ENCODE assay signal across 8 cellular contexts in the genomic region with DNA sequence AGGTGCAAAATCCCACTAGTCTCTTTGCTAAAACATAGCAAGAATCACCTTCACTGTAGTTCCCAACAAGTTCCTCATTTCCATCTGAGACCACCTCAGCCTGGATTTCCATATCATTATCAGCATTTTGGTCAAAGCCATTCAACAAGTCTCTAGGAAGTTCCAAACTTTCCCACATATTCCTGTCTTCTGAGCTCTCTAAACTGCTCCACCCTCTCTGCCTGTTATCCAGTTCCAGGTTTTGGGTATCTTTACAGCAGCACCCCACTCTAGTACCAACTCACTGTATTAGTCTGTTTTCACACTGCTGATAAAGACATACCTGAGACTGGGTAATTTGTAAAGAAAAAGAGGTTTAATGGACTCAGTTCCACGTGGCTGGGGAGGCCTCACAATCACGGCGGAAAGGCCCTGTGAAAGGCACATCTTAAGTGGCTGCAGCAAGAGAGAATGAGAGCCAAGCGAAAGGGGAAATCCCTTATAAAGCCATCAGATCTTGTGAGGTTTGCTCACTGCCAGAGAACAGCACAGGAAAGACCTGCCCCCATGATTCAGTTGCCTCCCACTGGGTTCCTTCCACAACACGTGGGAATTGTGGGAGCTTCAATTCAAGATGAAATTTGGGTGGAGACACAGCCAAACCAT.
DNase-seq lines count a peak whose midpoint lies in the region; ATAC-seq and TF ChIP-seq lines count a peak whose summit lies in the region.
"Not testable (repeated sequence)": the region's sequence is repeated elsewhere in the genome, so short reads cannot be mapped to it uniquely, and the experiment has no call there.

No MANE protein-coding gene starts in this region.

- ATAC-seq in GM19395 (IDR thresholded peaks at IDR 0.05; ENCODE audit: unreplicated experiment) (peak; percentile 94), HG02798 (IDR thresholded peaks at IDR 0.05; ENCODE audit: poor library complexity, unreplicated experiment) (peak; percentile 95), HG03575 (IDR thresholded peaks at IDR 0.05; ENCODE audit: extremely low read depth, insufficient number of reproducible peaks, low FRiP score, unreplicated experiment) (peak; percentile 84)
- not testable (repeated sequence) for ATAC-seq in WTC11
- ATAC-seq in activated naive CD8-positive, alpha-beta T cell treated with anti-CD3 and anti-CD28 coated beads, Interleukin-2, amount 50 U/mL, for 24 hours, result peak; percentile 97

- not testable (repeated sequence) for DNase-seq in Caco-2; WTC11 (ENCODE audit: low spot score)
- peak; percentile 26 for DNase-seq in activated naive CD8-positive, alpha-beta T cell treated with anti-CD3 and anti-CD28 coated beads, Interleukin-2, amount 50 U/mL, for 24 hours
- DNase-seq in kidney glomerular epithelial cell (lab: John Stamatoyannopoulos, UW), result peak; percentile 18
- DNase-seq in stimulated activated CD4-positive, alpha-beta T cell treated with anti-CD3 and anti-CD28 coated beads, Interleukin-12 subunit alpha, Interleukin-12 subunit beta, amount 100 ng/mL, for 48 hours (ENCODE audit: low read depth in 2 of 3, low spot score in 1 of 3), result peak; percentile 4 to 37 (median 7)

- H3K4me3 Mint-ChIP-seq in Caco-2 (ENCODE audit: unreplicated experiment); WTC11; activated naive CD8-positive, alpha-beta T cell treated with anti-CD3 and anti-CD28 coated beads, Interleukin-2, amount 50 U/mL, for 24 hours: not testable (repeated sequence)

- H3K27ac Mint-ChIP-seq in Caco-2 (ENCODE audit: unreplicated experiment), result peak overlapping the region; percentile 23
- not testable (repeated sequence) for H3K27ac Mint-ChIP-seq in WTC11
- peak overlapping the region; percentile 78 for H3K27ac Mint-ChIP-seq in activated naive CD8-positive, alpha-beta T cell treated with anti-CD3 and anti-CD28 coated beads, Interleukin-2, amount 50 U/mL, for 24 hours

- H3K27me3 ChIP-seq in Caco-2 (replicated peaks; ENCODE audit: control insufficient read depth, insufficient read depth, low read length), result not testable (repeated sequence)

- H3K4me1 ChIP-seq in Caco-2, result not testable (repeated sequence)

- intact Hi-C loops in Caco-2 (cut with micrococcal nuclease; ENCODE audit: unreplicated experiment), result not testable (repeated sequence)

- POLR2A ChIA-PET in Caco-2 (lab: Charles Lee); WTC11 (lab: Charles Lee): not testable (repeated sequence)

- CTCF ChIA-PET in Caco-2 (lab: Charles Lee); WTC11 (lab: Charles Lee): not testable (repeated sequence)

- not testable (repeated sequence) for H3K27me3 Mint-ChIP-seq in Caco-2 (ENCODE audit: insufficient read depth, unreplicated experiment); WTC11 (ENCODE audit: low read depth); activated naive CD8-positive, alpha-beta T cell treated with anti-CD3 and anti-CD28 coated beads, Interleukin-2, amount 50 U/mL, for 24 hours

- H3K9me3 ChIP-seq in Caco-2, result not testable (repeated sequence)

- H3K36me3 ChIP-seq in Caco-2 (ENCODE audit: control insufficient read depth, insufficient read depth, low read length), result not testable (repeated sequence)

- not testable (repeated sequence) for BruUV-seq in Caco-2 (replicated peaks; lab: Mats Ljungman, UMichigan)

- TF ChIP-seq CTCF in Caco-2 (IDR thresholded peaks at IDR 0.05; ENCODE audit: insufficient read depth in 1 of 2, low read depth in 1 of 2, low read length in 1 of 2, severe bottlenecking in 1 of 2, unreplicated experiment in 1 of 2); WTC11 (IDR thresholded peaks at IDR 0.05): not testable (repeated sequence)

- H3K4me3 ChIP-seq in Caco-2 (ENCODE audit: low read depth, low read length), result not testable (repeated sequence)

- peaks cover 54% of the 10 kb centered on the region for H3K36me3 Mint-ChIP-seq in Caco-2 (ENCODE audit: insufficient read depth, unreplicated experiment)
- not testable (repeated sequence) for H3K36me3 Mint-ChIP-seq in WTC11; activated naive CD8-positive, alpha-beta T cell treated with anti-CD3 and anti-CD28 coated beads, Interleukin-2, amount 50 U/mL, for 24 hours (ENCODE audit: low read depth)

- not testable (repeated sequence) for H3K9me3 Mint-ChIP-seq in Caco-2 (ENCODE audit: unreplicated experiment); WTC11; activated naive CD8-positive, alpha-beta T cell treated with anti-CD3 and anti-CD28 coated beads, Interleukin-2, amount 50 U/mL, for 24 hours

- H3K4me1 Mint-ChIP-seq in Caco-2 (ENCODE audit: low read depth, unreplicated experiment), result not testable (repeated sequence)
- H3K4me1 Mint-ChIP-seq in WTC11, result peaks cover 24% of the 10 kb centered on the region
- peaks cover 30% of the 10 kb centered on the region for H3K4me1 Mint-ChIP-seq in activated naive CD8-positive, alpha-beta T cell treated with anti-CD3 and anti-CD28 coated beads, Interleukin-2, amount 50 U/mL, for 24 hours

TF ChIP-seq in WTC11, 78 proteins besides CTCF, POLR2A, EP300 and RAD21:
- TF ChIP-seq, protein P1, sequence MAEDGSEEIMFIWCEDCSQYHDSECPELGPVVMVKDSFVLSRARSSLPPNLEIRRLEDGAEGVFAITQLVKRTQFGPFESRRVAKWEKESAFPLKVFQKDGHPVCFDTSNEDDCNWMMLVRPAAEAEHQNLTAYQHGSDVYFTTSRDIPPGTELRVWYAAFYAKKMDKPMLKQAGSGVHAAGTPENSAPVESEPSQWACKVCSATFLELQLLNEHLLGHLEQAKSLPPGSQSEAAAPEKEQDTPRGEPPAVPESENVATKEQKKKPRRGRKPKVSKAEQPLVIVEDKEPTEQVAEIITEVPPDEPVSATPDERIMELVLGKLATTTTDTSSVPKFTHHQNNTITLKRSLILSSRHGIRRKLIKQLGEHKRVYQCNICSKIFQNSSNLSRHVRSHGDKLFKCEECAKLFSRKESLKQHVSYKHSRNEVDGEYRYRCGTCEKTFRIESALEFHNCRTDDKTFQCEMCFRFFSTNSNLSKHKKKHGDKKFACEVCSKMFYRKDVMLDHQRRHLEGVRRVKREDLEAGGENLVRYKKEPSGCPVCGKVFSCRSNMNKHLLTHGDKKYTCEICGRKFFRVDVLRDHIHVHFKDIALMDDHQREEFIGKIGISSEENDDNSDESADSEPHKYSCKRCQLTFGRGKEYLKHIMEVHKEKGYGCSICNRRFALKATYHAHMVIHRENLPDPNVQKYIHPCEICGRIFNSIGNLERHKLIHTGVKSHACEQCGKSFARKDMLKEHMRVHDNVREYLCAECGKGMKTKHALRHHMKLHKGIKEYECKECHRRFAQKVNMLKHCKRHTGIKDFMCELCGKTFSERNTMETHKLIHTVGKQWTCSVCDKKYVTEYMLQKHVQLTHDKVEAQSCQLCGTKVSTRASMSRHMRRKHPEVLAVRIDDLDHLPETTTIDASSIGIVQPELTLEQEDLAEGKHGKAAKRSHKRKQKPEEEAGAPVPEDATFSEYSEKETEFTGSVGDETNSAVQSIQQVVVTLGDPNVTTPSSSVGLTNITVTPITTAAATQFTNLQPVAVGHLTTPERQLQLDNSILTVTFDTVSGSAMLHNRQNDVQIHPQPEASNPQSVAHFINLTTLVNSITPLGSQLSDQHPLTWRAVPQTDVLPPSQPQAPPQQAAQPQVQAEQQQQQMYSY (CRISPR knock-in tag; IDR thresholded peaks at IDR 0.05), result peak; percentile 43; the same call in 1 of the 2 replicates
